ENCODE assay signal across 1 cellular context in genomic region chr9:86925686-86926085, GRCh38.
TF ChIP-seq lines count a peak whose summit lies in the region.

No MANE protein-coding gene starts in this region.

TF ChIP-seq in GM12891, 5 proteins besides CTCF, POLR2A, EP300 and RAD21:
- TF ChIP-seq PAX5 (IDR thresholded peaks at IDR 0.05; ENCODE audit: insufficient read depth, low read length, severe bottlenecking) (no peak), POU2F2 (IDR thresholded peaks at IDR 0.05; ENCODE audit: low read depth, low read length) (no peak), POLR2AphosphoS5 (IDR thresholded peaks at IDR 0.05; ENCODE audit: low read depth, low read length) (no peak), SPI1 (IDR thresholded peaks at IDR 0.05; ENCODE audit: low read depth, low read length) (no peak)
